9 cellular contexts compared by ENCODE assay signal in genomic region chr1:117674521-117675400, GRCh38.
A peak's percentile ranks its signal among the peaks of the same experiment; 100 is the strongest.
DNase-seq lines count a peak whose midpoint lies in the region; ATAC-seq and TF ChIP-seq lines count a peak whose summit lies in the region.
"Had no signal": no experiment of that assay in that cellular context is flagged by ENCODE, and none has a peak within 500 bp of the region (broad histone marks: within the 10 kb centered on the region; RNA-seq: fewer than 3 reads in every experiment).

No MANE protein-coding gene starts in this region.

- H3K4me1 ChIP-seq in CD4-positive, alpha-beta memory T cell (ENCODE audit: insufficient read depth, low read length), result peaks cover 8% of the 10 kb centered on the region
- peaks cover 18% of the 10 kb centered on the region for H3K4me1 ChIP-seq in Loucy (ENCODE audit: insufficient read depth, low read length, poor library complexity, severe bottlenecking)

- no peak overlapping the region for H3K4me3 ChIP-seq in CD4-positive, alpha-beta memory T cell (ENCODE audit: low read length in 2 of 2)
- no peak overlapping the region for H3K4me3 ChIP-seq in Loucy (ENCODE audit: low read length, poor library complexity, severe bottlenecking)

- H3K4me1 Mint-ChIP-seq in CD4-positive, alpha-beta memory T cell, result peaks cover 5 to 9% (median 7%) of the 10 kb centered on the region in 4 donors
- H3K4me1 Mint-ChIP-seq in activated T-helper 1 cell treated with anti-CD3 and anti-CD28 coated beads, Interleukin-12 subunit alpha, Interleukin-12 subunit beta, Interleukin-2, Interleukin-4 antibody, amounts not matched to agents 30 ng/mL and 10 ng/mL and 1 ng/mL, durations not matched to agents 14 hours and 24 hours and 36 hours (ENCODE audit: low read depth), result peaks cover 18% of the 10 kb centered on the region
- H3K4me1 Mint-ChIP-seq in naive thymus-derived CD8-positive, alpha-beta T cell, result peaks cover 4 to 31% (median 8%) of the 10 kb centered on the region in 4 donors

- POLR2A ChIA-PET in CD4-positive, alpha-beta memory T cell (lab: Charles Lee; ENCODE audit: partially characterized antibody), result interaction anchor here (1.0 to 3.7 kb wide), 9 partner anchors 10 to 307 kb away, joined by 3 to 54 read pairs (median 8); partner anchors contain the start of genes MAN1A2 and TENT5C
- POLR2A ChIA-PET in naive thymus-derived CD8-positive, alpha-beta T cell (lab: Charles Lee), result interaction anchor here (0.6 to 1.9 kb wide), 8 partner anchors 16 to 162 kb away, joined by 3 to 6 read pairs (median 5); partner anchors contain the start of gene TENT5C

- H3F3A ChIP-seq in Loucy (ENCODE audit: low read depth), result no peaks in the 10 kb centered on the region

- H4K20me1 ChIP-seq in Loucy (ENCODE audit: insufficient read depth, low read length, poor library complexity, severe bottlenecking), result no peaks in the 10 kb centered on the region

- peak overlapping the region; percentile 54 for H2AFZ ChIP-seq in Loucy (ENCODE audit: low read length)

- intact Hi-C loops in CD4-positive, alpha-beta memory T cell (cut with micrococcal nuclease), result loop anchor here (1.0 to 5.0 kb wide), 8 partner anchors 10 to 307 kb away; partner anchors contain the start of genes MAN1A2 and TENT5C
- intact Hi-C loops in activated T-helper 1 cell treated with anti-CD3 and anti-CD28 coated beads, Interleukin-12 subunit alpha, Interleukin-12 subunit beta, Interleukin-2, Interleukin-4 antibody, amounts not matched to agents 30 ng/mL and 10 ng/mL and 1 ng/mL, durations not matched to agents 14 hours and 24 hours and 36 hours (cut with micrococcal nuclease), result loop anchor here (1.0 to 2.0 kb wide), 3 partner anchors 84 to 162 kb away; no protein-coding TSS in a partner anchor

- no peaks in the 10 kb centered on the region for H3K36me3 Mint-ChIP-seq in CD4-positive, alpha-beta memory T cell
- no peaks in the 10 kb centered on the region for H3K36me3 Mint-ChIP-seq in activated T-helper 1 cell treated with anti-CD3 and anti-CD28 coated beads, Interleukin-12 subunit alpha, Interleukin-12 subunit beta, Interleukin-2, Interleukin-4 antibody, amounts not matched to agents 30 ng/mL and 10 ng/mL and 1 ng/mL, durations not matched to agents 14 hours and 24 hours and 36 hours (ENCODE audit: low read depth)
- no peaks in the 10 kb centered on the region for H3K36me3 Mint-ChIP-seq in naive thymus-derived CD8-positive, alpha-beta T cell

- peak overlapping the region; percentile 34 for H3K4me2 ChIP-seq in Loucy (ENCODE audit: low read depth, low read length, poor library complexity, severe bottlenecking)

- no peaks in the 10 kb centered on the region for H3K9me3 ChIP-seq in CD4-positive, alpha-beta memory T cell (ENCODE audit: control insufficient read depth in 1 of 2, low read length in 2 of 2)
- no peaks in the 10 kb centered on the region for H3K9me3 ChIP-seq in Loucy (ENCODE audit: insufficient read depth, low read depth, low read length)

- DNase-seq in CD4-positive, alpha-beta memory T cell, result peak; percentile 64 to 72 (median 66)
- DNase-seq in activated T-helper 1 cell treated with anti-CD3 and anti-CD28 coated beads, Interleukin-12 subunit alpha, Interleukin-12 subunit beta, Interleukin-2, Interleukin-4 antibody, amounts not matched to agents 30 ng/mL and 10 ng/mL and 1 ng/mL, durations not matched to agents 14 hours and 24 hours and 36 hours (ENCODE audit: low spot score), result peak; percentile 42
- DNase-seq in naive thymus-derived CD8-positive, alpha-beta T cell, result peak in 9 of 10 donors; percentile 22 to 72 (median 61)
- DNase-seq in ACHN, result no peak
- no peak for DNase-seq in NCI-H510A (lab: John Stamatoyannopoulos, UW)

- no peaks in the 10 kb centered on the region for H3K9me3 Mint-ChIP-seq in CD4-positive, alpha-beta memory T cell
- no peaks in the 10 kb centered on the region for H3K9me3 Mint-ChIP-seq in activated T-helper 1 cell treated with anti-CD3 and anti-CD28 coated beads, Interleukin-12 subunit alpha, Interleukin-12 subunit beta, Interleukin-2, Interleukin-4 antibody, amounts not matched to agents 30 ng/mL and 10 ng/mL and 1 ng/mL, durations not matched to agents 14 hours and 24 hours and 36 hours
- H3K9me3 Mint-ChIP-seq in naive thymus-derived CD8-positive, alpha-beta T cell, result no peaks in the 10 kb centered on the region
- H3K9me3 Mint-ChIP-seq: stimulated activated naive CD8-positive, alpha-beta T cell treated with anti-CD3 and anti-CD28 coated beads, Interleukin-15, Interleukin-2, amounts not matched to agents 100 ng/mL and 50 ng/mL, for 24 hours had no signal

- H3K27me3 ChIP-seq in CD4-positive, alpha-beta memory T cell (ENCODE audit: insufficient read depth, low read length), result no peaks in the 10 kb centered on the region
- no peaks in the 10 kb centered on the region for H3K27me3 ChIP-seq in Loucy (ENCODE audit: insufficient read depth, low read length, poor library complexity, severe bottlenecking)

- peak; percentile 81 for TF ChIP-seq CTCF in Loucy (conservative IDR thresholded peaks at IDR 0.05; ENCODE audit: low read length)

- ATAC-seq in GM19351 (IDR thresholded peaks at IDR 0.05; ENCODE audit: unreplicated experiment), result peak; percentile 70
- ATAC-seq in naive thymus-derived CD8-positive, alpha-beta T cell, result peak; percentile 89
- no peak for ATAC-seq in HG03039 (IDR thresholded peaks at IDR 0.05; ENCODE audit: unreplicated experiment)

- in situ Hi-C loops in ACHN (cut with HindIII; ENCODE audit: low pct_ligation_motif_present, low pct_unique_long_range_greater_than_20kb, low sequenced_read_pairs), result no loop called here

- H3K27ac ChIP-seq in CD4-positive, alpha-beta memory T cell (ENCODE audit: low read depth, low read length), result no peak overlapping the region

- H3K9ac ChIP-seq in Loucy (ENCODE audit: low read depth, low read length, poor library complexity, severe bottlenecking), result no peak overlapping the region

- no peaks in the 10 kb centered on the region for H3K36me3 ChIP-seq in CD4-positive, alpha-beta memory T cell (ENCODE audit: insufficient read depth, low read length)
- no peaks in the 10 kb centered on the region for H3K36me3 ChIP-seq in Loucy (ENCODE audit: insufficient read depth, low read length)

- H3K27ac Mint-ChIP-seq in CD4-positive, alpha-beta memory T cell, result peak overlapping the region in 6 of 7 donors; percentile 3 to 88 (median 74)
- no peak overlapping the region for H3K27ac Mint-ChIP-seq in activated T-helper 1 cell treated with anti-CD3 and anti-CD28 coated beads, Interleukin-12 subunit alpha, Interleukin-12 subunit beta, Interleukin-2, Interleukin-4 antibody, amounts not matched to agents 30 ng/mL and 10 ng/mL and 1 ng/mL, durations not matched to agents 14 hours and 24 hours and 36 hours
- H3K27ac Mint-ChIP-seq in naive thymus-derived CD8-positive, alpha-beta T cell, result peak overlapping the region in 5 of 10 donors; percentile 25 to 81 (median 61)
- H3K27ac Mint-ChIP-seq: stimulated activated naive CD8-positive, alpha-beta T cell treated with anti-CD3 and anti-CD28 coated beads, Interleukin-15, Interleukin-2, amounts not matched to agents 100 ng/mL and 50 ng/mL, for 24 hours had no signal

- H3K27me3 Mint-ChIP-seq in CD4-positive, alpha-beta memory T cell, result peaks cover 0 to 2% of the 10 kb centered on the region in 2 donors
- peaks cover 18% of the 10 kb centered on the region for H3K27me3 Mint-ChIP-seq in activated T-helper 1 cell treated with anti-CD3 and anti-CD28 coated beads, Interleukin-12 subunit alpha, Interleukin-12 subunit beta, Interleukin-2, Interleukin-4 antibody, amounts not matched to agents 30 ng/mL and 10 ng/mL and 1 ng/mL, durations not matched to agents 14 hours and 24 hours and 36 hours (ENCODE audit: insufficient read depth)
- peaks cover 3 to 56% (median 27%) of the 10 kb centered on the region in 5 donors for H3K27me3 Mint-ChIP-seq in naive thymus-derived CD8-positive, alpha-beta T cell

- H3K4me3 Mint-ChIP-seq in CD4-positive, alpha-beta memory T cell, result no peak overlapping the region
- H3K4me3 Mint-ChIP-seq in activated T-helper 1 cell treated with anti-CD3 and anti-CD28 coated beads, Interleukin-12 subunit alpha, Interleukin-12 subunit beta, Interleukin-2, Interleukin-4 antibody, amounts not matched to agents 30 ng/mL and 10 ng/mL and 1 ng/mL, durations not matched to agents 14 hours and 24 hours and 36 hours, result no peak overlapping the region
- no peak overlapping the region for H3K4me3 Mint-ChIP-seq in naive thymus-derived CD8-positive, alpha-beta T cell
- H3K4me3 Mint-ChIP-seq: stimulated activated naive CD8-positive, alpha-beta T cell treated with anti-CD3 and anti-CD28 coated beads, Interleukin-15, Interleukin-2, amounts not matched to agents 100 ng/mL and 50 ng/mL, for 24 hours had no signal

- H3K9me2 ChIP-seq in Loucy (replicated peaks; ENCODE audit: low read depth, low read length), result no peaks in the 10 kb centered on the region

- CTCF ChIA-PET in CD4-positive, alpha-beta memory T cell (lab: Charles Lee; ENCODE audit: partially characterized antibody), result interaction anchor here (0.8 to 19.1 kb wide), 40 partner anchors 8 to 366 kb away, joined by 3 to 278 read pairs (median 6); partner anchors contain the start of gene TENT5C

- no peaks in the 10 kb centered on the region for H3K79me2 ChIP-seq in Loucy (ENCODE audit: insufficient read depth, low read length)

Comparison
In these comparisons a context has a peak if more than half of its experiments do, and no peak if none do; other contexts are left out.
1. DNase-seq: peak in CD4-positive, alpha-beta memory T cell (5 of 5), activated T-helper 1 cell treated with anti-CD3 and anti-CD28 coated beads, Interleukin-12 subunit alpha, Interleukin-12 subunit beta, Interleukin-2, Interleukin-4 antibody, amounts not matched to agents 30 ng/mL and 10 ng/mL and 1 ng/mL, durations not matched to agents 14 hours and 24 hours and 36 hours (single experiment) and naive thymus-derived CD8-positive, alpha-beta T cell (9 of 10); none in ACHN (single experiment) and NCI-H510A (single experiment).